3 cellular contexts compared by ENCODE assay signal in the genomic region with DNA sequence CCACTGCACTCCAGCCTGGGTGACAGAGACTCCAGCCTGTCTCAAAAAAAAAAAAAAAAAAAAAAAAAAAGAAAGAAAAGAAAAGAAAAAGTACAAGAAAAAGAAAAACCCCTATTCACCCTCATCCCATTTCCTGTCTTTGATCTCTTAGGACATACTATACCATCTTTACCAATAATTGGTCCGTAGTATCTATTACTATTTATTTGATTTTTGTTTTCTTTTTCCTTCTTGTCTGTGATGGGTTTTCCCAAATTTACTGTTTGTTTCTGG.
TF ChIP-seq lines count a peak whose summit lies in the region.

No MANE protein-coding gene starts in this region.

TF ChIP-seq in IMR-90, 13 proteins besides CTCF, POLR2A, EP300 and RAD21:
- TF ChIP-seq BHLHE40 (IDR thresholded peaks at IDR 0.05; ENCODE audit: low read depth, low read length) = no peak

TF ChIP-seq in K562, 482 proteins besides CTCF, POLR2A, EP300 and RAD21 (continues in another document):
- TF ChIP-seq, protein P1, sequence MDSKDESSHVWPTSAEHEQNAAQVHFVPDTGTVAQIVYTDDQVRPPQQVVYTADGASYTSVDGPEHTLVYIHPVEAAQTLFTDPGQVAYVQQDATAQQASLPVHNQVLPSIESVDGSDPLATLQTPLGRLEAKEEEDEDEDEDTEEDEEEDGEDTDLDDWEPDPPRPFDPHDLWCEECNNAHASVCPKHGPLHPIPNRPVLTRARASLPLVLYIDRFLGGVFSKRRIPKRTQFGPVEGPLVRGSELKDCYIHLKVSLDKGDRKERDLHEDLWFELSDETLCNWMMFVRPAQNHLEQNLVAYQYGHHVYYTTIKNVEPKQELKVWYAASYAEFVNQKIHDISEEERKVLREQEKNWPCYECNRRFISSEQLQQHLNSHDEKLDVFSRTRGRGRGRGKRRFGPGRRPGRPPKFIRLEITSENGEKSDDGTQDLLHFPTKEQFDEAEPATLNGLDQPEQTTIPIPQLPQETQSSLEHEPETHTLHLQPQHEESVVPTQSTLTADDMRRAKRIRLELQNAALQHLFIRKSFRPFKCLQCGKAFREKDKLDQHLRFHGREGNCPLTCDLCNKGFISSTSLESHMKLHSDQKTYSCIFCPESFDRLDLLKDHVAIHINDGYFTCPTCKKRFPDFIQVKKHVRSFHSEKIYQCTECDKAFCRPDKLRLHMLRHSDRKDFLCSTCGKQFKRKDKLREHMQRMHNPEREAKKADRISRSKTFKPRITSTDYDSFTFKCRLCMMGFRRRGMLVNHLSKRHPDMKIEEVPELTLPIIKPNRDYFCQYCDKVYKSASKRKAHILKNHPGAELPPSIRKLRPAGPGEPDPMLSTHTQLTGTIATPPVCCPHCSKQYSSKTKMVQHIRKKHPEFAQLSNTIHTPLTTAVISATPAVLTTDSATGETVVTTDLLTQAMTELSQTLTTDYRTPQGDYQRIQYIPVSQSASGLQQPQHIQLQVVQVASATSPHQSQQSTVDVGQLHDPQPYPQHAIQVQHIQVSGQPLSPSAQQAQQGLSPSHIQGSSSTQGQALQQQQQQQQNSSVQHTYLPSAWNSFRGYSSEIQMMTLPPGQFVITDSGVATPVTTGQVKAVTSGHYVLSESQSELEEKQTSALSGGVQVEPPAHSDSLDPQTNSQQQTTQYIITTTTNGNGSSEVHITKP (IDR thresholded peaks at IDR 0.05; ENCODE audit: partially characterized antibody) = peak; percentile 58
- TF ChIP-seq CREBBP (IDR thresholded peaks at IDR 0.05; ENCODE audit: low read depth, low read length) (no peak), ZKSCAN8 (CRISPR knock-in tag; IDR thresholded peaks at IDR 0.05) (no peak), FOSL1 (tag; conservative IDR thresholded peaks at IDR 0.05) (0 out of 2 replicates have a peak, but pooled peaks have one; percentile 7), BACH1 (tag; IDR thresholded peaks at IDR 0.05) (0 out of 2 replicates have a peak, but pooled peaks have one; percentile 32), RFX7 (CRISPR knock-in tag; IDR thresholded peaks at IDR 0.05) (no peak), MEIS2 (IDR thresholded peaks at IDR 0.05; ENCODE audit: partially characterized antibody) (no peak), ZNF695 (CRISPR knock-in tag; IDR thresholded peaks at IDR 0.05) (no peak), ZNF253 (CRISPR knock-in tag; conservative IDR thresholded peaks at IDR 0.05) (no peak), THRAP3 (IDR thresholded peaks at IDR 0.05; ENCODE audit: borderline replicate concordance) (peak; percentile 90; the same call in 1 of the 2 replicates), HNRNPLL (IDR thresholded peaks at IDR 0.05; ENCODE audit: low read depth, low read length, poor library complexity, severe bottlenecking) (no peak), NCOA2 (IDR thresholded peaks at IDR 0.05; ENCODE audit: partially characterized antibody in 2 of 2) (no peak), TBP (optimal IDR thresholded peaks at IDR 0.05; ENCODE audit: low read depth, low read length) (no peak), EP400 (IDR thresholded peaks at IDR 0.05) (peak; percentile 14; the same call in 1 of the 2 replicates), TRIM28 (IDR thresholded peaks at IDR 0.05) (no peak), ADNP (tag; IDR thresholded peaks at IDR 0.05) (peak; percentile 78; the same call in 1 of the 2 replicates), FIP1L1 (IDR thresholded peaks at IDR 0.05; ENCODE audit: low read depth, low read length, poor library complexity, severe bottlenecking) (no peak)
- TF ChIP-seq, protein P2, sequence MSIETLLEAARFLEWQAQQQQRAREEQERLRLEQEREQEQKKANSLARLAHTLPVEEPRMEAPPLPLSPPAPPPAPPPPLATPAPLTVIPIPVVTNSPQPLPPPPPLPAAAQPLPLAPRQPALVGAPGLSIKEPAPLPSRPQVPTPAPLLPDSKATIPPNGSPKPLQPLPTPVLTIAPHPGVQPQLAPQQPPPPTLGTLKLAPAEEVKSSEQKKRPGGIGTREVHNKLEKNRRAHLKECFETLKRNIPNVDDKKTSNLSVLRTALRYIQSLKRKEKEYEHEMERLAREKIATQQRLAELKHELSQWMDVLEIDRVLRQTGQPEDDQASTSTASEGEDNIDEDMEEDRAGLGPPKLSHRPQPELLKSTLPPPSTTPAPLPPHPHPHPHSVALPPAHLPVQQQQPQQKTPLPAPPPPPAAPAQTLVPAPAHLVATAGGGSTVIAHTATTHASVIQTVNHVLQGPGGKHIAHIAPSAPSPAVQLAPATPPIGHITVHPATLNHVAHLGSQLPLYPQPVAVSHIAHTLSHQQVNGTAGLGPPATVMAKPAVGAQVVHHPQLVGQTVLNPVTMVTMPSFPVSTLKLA (conservative IDR thresholded peaks at IDR 0.05) = no peak; a peak in 1 of 4 replicates
- TF ChIP-seq, protein P3, sequence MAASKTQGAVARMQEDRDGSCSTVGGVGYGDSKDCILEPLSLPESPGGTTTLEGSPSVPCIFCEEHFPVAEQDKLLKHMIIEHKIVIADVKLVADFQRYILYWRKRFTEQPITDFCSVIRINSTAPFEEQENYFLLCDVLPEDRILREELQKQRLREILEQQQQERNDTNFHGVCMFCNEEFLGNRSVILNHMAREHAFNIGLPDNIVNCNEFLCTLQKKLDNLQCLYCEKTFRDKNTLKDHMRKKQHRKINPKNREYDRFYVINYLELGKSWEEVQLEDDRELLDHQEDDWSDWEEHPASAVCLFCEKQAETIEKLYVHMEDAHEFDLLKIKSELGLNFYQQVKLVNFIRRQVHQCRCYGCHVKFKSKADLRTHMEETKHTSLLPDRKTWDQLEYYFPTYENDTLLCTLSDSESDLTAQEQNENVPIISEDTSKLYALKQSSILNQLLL (CRISPR knock-in tag; IDR thresholded peaks at IDR 0.05; ENCODE audit: borderline replicate concordance) = no peak
- TF ChIP-seq, protein P4, sequence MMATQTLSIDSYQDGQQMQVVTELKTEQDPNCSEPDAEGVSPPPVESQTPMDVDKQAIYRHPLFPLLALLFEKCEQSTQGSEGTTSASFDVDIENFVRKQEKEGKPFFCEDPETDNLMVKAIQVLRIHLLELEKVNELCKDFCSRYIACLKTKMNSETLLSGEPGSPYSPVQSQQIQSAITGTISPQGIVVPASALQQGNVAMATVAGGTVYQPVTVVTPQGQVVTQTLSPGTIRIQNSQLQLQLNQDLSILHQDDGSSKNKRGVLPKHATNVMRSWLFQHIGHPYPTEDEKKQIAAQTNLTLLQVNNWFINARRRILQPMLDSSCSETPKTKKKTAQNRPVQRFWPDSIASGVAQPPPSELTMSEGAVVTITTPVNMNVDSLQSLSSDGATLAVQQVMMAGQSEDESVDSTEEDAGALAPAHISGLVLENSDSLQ (IDR thresholded peaks at IDR 0.05) = no peak
- TF ChIP-seq, protein P5, sequence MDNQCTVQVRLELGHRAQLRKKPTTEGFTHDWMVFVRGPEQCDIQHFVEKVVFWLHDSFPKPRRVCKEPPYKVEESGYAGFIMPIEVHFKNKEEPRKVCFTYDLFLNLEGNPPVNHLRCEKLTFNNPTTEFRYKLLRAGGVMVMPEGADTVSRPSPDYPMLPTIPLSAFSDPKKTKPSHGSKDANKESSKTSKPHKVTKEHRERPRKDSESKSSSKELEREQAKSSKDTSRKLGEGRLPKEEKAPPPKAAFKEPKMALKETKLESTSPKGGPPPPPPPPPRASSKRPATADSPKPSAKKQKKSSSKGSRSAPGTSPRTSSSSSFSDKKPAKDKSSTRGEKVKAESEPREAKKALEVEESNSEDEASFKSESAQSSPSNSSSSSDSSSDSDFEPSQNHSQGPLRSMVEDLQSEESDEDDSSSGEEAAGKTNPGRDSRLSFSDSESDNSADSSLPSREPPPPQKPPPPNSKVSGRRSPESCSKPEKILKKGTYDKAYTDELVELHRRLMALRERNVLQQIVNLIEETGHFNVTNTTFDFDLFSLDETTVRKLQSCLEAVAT (IDR thresholded peaks at IDR 0.05) = 0 out of 4 replicates have a peak, but pooled peaks have one; percentile 6 to 28

TF ChIP-seq in neural cell, 6 proteins besides CTCF, POLR2A, EP300 and RAD21:
- TF ChIP-seq MXI1 (conservative IDR thresholded peaks at IDR 0.05; ENCODE audit: poor library complexity, severe bottlenecking) (no peak), POLR2AphosphoS5 (IDR thresholded peaks at IDR 0.05) (no peak)
- TF ChIP-seq, protein P6, sequence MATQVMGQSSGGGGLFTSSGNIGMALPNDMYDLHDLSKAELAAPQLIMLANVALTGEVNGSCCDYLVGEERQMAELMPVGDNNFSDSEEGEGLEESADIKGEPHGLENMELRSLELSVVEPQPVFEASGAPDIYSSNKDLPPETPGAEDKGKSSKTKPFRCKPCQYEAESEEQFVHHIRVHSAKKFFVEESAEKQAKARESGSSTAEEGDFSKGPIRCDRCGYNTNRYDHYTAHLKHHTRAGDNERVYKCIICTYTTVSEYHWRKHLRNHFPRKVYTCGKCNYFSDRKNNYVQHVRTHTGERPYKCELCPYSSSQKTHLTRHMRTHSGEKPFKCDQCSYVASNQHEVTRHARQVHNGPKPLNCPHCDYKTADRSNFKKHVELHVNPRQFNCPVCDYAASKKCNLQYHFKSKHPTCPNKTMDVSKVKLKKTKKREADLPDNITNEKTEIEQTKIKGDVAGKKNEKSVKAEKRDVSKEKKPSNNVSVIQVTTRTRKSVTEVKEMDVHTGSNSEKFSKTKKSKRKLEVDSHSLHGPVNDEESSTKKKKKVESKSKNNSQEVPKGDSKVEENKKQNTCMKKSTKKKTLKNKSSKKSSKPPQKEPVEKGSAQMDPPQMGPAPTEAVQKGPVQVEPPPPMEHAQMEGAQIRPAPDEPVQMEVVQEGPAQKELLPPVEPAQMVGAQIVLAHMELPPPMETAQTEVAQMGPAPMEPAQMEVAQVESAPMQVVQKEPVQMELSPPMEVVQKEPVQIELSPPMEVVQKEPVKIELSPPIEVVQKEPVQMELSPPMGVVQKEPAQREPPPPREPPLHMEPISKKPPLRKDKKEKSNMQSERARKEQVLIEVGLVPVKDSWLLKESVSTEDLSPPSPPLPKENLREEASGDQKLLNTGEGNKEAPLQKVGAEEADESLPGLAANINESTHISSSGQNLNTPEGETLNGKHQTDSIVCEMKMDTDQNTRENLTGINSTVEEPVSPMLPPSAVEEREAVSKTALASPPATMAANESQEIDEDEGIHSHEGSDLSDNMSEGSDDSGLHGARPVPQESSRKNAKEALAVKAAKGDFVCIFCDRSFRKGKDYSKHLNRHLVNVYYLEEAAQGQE (IDR thresholded peaks at IDR 0.05; ENCODE audit: borderline replicate concordance) = no peak
